Comparison of ENCODE assay signal across 12 cellular contexts in the genomic region with DNA sequence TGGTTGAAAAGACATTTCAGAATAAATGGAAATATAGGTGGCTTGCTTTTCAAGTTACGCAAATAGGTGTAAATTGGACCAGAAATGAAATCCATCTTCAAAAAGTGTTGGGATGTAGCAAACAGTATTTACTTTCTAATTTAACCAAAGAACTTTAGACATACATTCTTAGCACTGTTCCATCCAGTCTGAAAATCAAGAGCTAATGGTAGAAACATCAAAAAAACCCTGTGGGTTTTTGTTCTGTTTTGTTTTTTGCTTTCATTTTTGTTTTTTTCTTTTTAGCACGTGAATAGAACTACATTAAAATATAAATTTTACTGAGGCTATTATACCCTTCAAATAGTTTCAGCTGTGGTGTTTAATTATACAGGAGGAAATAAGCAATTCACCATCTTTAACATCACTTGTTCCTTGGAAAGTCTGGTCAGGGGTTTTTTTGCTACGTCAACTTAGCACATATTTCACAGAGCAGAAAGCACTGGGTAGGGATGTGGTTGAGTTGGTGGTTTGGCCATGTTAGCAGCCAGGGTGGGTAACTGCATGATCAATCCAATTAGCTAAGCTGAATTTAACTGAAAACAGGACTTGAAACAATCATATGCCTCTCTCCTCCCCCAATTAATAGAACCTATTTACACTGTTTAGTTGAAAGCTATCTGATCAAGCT.
DNase-seq lines count a peak whose midpoint lies in the region; ATAC-seq and TF ChIP-seq lines count a peak whose summit lies in the region.
"Had no signal": no experiment of that assay in that cellular context is flagged by ENCODE, and none has a peak within 500 bp of the region (broad histone marks: within the 10 kb centered on the region; RNA-seq: fewer than 3 reads in every experiment).

No MANE protein-coding gene starts in this region.

- H3K4me1 Mint-ChIP-seq in CD4-positive, CD25-positive, alpha-beta regulatory T cell = peaks cover 0 to 15% (median 2%) of the 10 kb centered on the region in 4 donors
- no peaks in the 10 kb centered on the region for H3K4me1 Mint-ChIP-seq in Caco-2 (ENCODE audit: low read depth, unreplicated experiment)
- H3K4me1 Mint-ChIP-seq: H9, nephron had no signal

- DNase-seq in CD4-positive, CD25-positive, alpha-beta regulatory T cell = peak in 2 of 3 donors; percentile 4 to 40
- DNase-seq in heart left ventricle = no peak
- DNase-seq in GM19240 (ENCODE audit: insufficient read length, low spot score) = no peak
- no peak for DNase-seq in GM13977 (ENCODE audit: low spot score)
- DNase-seq in Caco-2 = no peak
- DNase-seq: H9, NCI-H2081 treated with DMSO at 0.1 percent for 48 hours had no signal

- peak overlapping the region in 1 of 3 donors; percentile 13 for H3K27ac Mint-ChIP-seq in CD4-positive, CD25-positive, alpha-beta regulatory T cell
- H3K27ac Mint-ChIP-seq in Caco-2 (ENCODE audit: unreplicated experiment) = no peak overlapping the region
- H3K27ac Mint-ChIP-seq: nephron had no signal

- no peaks in the 10 kb centered on the region for H3K4me1 ChIP-seq in CD4-positive, CD25-positive, alpha-beta regulatory T cell (ENCODE audit: control insufficient read depth, insufficient read depth, low read length, poor library complexity, severe bottlenecking)
- H3K4me1 ChIP-seq in heart left ventricle = no peaks in the 10 kb centered on the region
- no peaks in the 10 kb centered on the region for H3K4me1 ChIP-seq in Caco-2

- H3K9me3 ChIP-seq in CD4-positive, CD25-positive, alpha-beta regulatory T cell (ENCODE audit: control insufficient read depth in 2 of 2, low read length in 2 of 2) = peaks cover 0 to 3% of the 10 kb centered on the region in 2 experiments
- H3K9me3 ChIP-seq in KOPT-K1 (ENCODE audit: insufficient read depth, low read length, poor library complexity, severe bottlenecking) (peaks cover 30% of the 10 kb centered on the region), heart left ventricle (peaks cover 0 to 28% (median 3%) of the 10 kb centered on the region in 12 donors), Caco-2 (peaks cover 7% of the 10 kb centered on the region)

- CTCF ChIA-PET in Caco-2 (lab: Charles Lee) = no interaction called here

- no peaks in the 10 kb centered on the region for H3K27me3 ChIP-seq in CD4-positive, CD25-positive, alpha-beta regulatory T cell (ENCODE audit: control insufficient read depth, insufficient read depth, low read length)
- H3K27me3 ChIP-seq in heart left ventricle (no peaks in the 10 kb centered on the region), Caco-2 (replicated peaks; ENCODE audit: control insufficient read depth, insufficient read depth, low read length) (no peaks in the 10 kb centered on the region; the same call in 1 of the 2 replicates)
- H3K27me3 ChIP-seq: BLaER1 treated with 17β-estradiol and CSF1 and Interleukin-3, amounts not matched to agents 10 nM and 100 nM had no signal

- no peak overlapping the region for H3K27ac ChIP-seq in CD4-positive, CD25-positive, alpha-beta regulatory T cell (ENCODE audit: insufficient read depth, low read length, poor library complexity, severe bottlenecking)
- H3K27ac ChIP-seq in KOPT-K1 (ENCODE audit: low read depth, low read length, poor library complexity, severe bottlenecking) (peak overlapping the region; percentile 46), heart left ventricle (no peak overlapping the region)
- H3K27ac ChIP-seq: BLaER1 treated with 17β-estradiol and CSF1 and Interleukin-3, amounts not matched to agents 10 nM and 100 nM had no signal

- in situ Hi-C loops in GM13977 (cut with MboI; ENCODE audit: low pct_unique_long_range_greater_than_20kb, low sequenced_read_pairs, unreplicated experiment) = no loop called here

- POLR2A ChIA-PET in Caco-2 (lab: Charles Lee) = no interaction called here

- TF ChIP-seq CTCF in heart left ventricle (IDR thresholded peaks at IDR 0.05) (no peak), GM13977 (IDR thresholded peaks at IDR 0.05; ENCODE audit: extremely low read depth, insufficient read depth, missing control alignments) (no peak), Caco-2 (IDR thresholded peaks at IDR 0.05; ENCODE audit: insufficient read depth in 1 of 2, low read depth in 1 of 2, low read length in 1 of 2, severe bottlenecking in 1 of 2, unreplicated experiment in 1 of 2) (no peak)

- peak overlapping the region in 3 of 4 donors; percentile 13 to 54 (median 20) for H3K4me3 Mint-ChIP-seq in CD4-positive, CD25-positive, alpha-beta regulatory T cell
- no peak overlapping the region for H3K4me3 Mint-ChIP-seq in Caco-2 (ENCODE audit: unreplicated experiment)
- H3K4me3 Mint-ChIP-seq: H9, nephron had no signal

- H3K36me3 ChIP-seq in CD4-positive, CD25-positive, alpha-beta regulatory T cell (ENCODE audit: control insufficient read depth, insufficient read depth, low read length) = no peaks in the 10 kb centered on the region
- H3K36me3 ChIP-seq in KOPT-K1 (ENCODE audit: insufficient read depth, low read length) (no peaks in the 10 kb centered on the region), heart left ventricle (no peaks in the 10 kb centered on the region), Caco-2 (ENCODE audit: control insufficient read depth, insufficient read depth, low read length) (no peaks in the 10 kb centered on the region)
- H3K36me3 ChIP-seq: BLaER1 treated with 17β-estradiol and CSF1 and Interleukin-3, amounts not matched to agents 10 nM and 100 nM had no signal

- no peak for TF ChIP-seq POLR2A in heart left ventricle (IDR thresholded peaks at IDR 0.05)

- peaks cover 0 to 11% (median 4%) of the 10 kb centered on the region in 7 donors for H3K9me3 Mint-ChIP-seq in CD4-positive, CD25-positive, alpha-beta regulatory T cell
- peaks cover 7% of the 10 kb centered on the region for H3K9me3 Mint-ChIP-seq in Caco-2 (ENCODE audit: unreplicated experiment)

- no peaks in the 10 kb centered on the region for H3K36me3 Mint-ChIP-seq in CD4-positive, CD25-positive, alpha-beta regulatory T cell
- H3K36me3 Mint-ChIP-seq in Caco-2 (ENCODE audit: insufficient read depth, unreplicated experiment) = no peaks in the 10 kb centered on the region

- ATAC-seq in CD4-positive, CD25-positive, alpha-beta regulatory T cell (ENCODE audit: low read depth in 2 of 2) = no peak
- ATAC-seq in GM18867 (IDR thresholded peaks at IDR 0.05; ENCODE audit: unreplicated experiment) (peak; percentile 89), HG02678 (IDR thresholded peaks at IDR 0.05; ENCODE audit: unreplicated experiment) (peak; percentile 94), heart left ventricle (no peak)

- intact Hi-C loops in heart left ventricle (cut with DNase I) = no loop called here
- intact Hi-C loops in Caco-2 (cut with micrococcal nuclease; ENCODE audit: unreplicated experiment) = no loop called here

- H3K27me3 Mint-ChIP-seq in CD4-positive, CD25-positive, alpha-beta regulatory T cell = no peaks in the 10 kb centered on the region
- peaks cover 21% of the 10 kb centered on the region for H3K27me3 Mint-ChIP-seq in Caco-2 (ENCODE audit: insufficient read depth, unreplicated experiment)

- no peak overlapping the region for H3K4me3 ChIP-seq in CD4-positive, CD25-positive, alpha-beta regulatory T cell (ENCODE audit: low read depth, low read length)
- H3K4me3 ChIP-seq in heart left ventricle = no peak overlapping the region
- H3K4me3 ChIP-seq in Caco-2 (ENCODE audit: low read depth, low read length) = no peak overlapping the region
- H3K4me3 ChIP-seq: BLaER1 treated with 17β-estradiol and CSF1 and Interleukin-3, amounts not matched to agents 10 nM and 100 nM had no signal

- no TSS peak for BruUV-seq in Caco-2 (replicated peaks; lab: Mats Ljungman, UMichigan)

- WGBS in heart left ventricle, 4 donors = 79 to 89% (median 83%) methylated on average over 3 of the region's 3 CpGs

Comparison
In these comparisons a context has a peak if more than half of its experiments do, and no peak if none do; other contexts are left out.
1. ATAC-seq: peak in GM18867 (single experiment) and HG02678 (single experiment); none in CD4-positive, CD25-positive, alpha-beta regulatory T cell (0 of 2) and heart left ventricle (0 of 4).
2. DNase-seq: peak in CD4-positive, CD25-positive, alpha-beta regulatory T cell (2 of 3); none in heart left ventricle (0 of 5), GM19240 (single experiment), GM13977 (single experiment) and Caco-2 (0 of 2).